8 cellular contexts compared by ENCODE assay signal in the genomic region with DNA sequence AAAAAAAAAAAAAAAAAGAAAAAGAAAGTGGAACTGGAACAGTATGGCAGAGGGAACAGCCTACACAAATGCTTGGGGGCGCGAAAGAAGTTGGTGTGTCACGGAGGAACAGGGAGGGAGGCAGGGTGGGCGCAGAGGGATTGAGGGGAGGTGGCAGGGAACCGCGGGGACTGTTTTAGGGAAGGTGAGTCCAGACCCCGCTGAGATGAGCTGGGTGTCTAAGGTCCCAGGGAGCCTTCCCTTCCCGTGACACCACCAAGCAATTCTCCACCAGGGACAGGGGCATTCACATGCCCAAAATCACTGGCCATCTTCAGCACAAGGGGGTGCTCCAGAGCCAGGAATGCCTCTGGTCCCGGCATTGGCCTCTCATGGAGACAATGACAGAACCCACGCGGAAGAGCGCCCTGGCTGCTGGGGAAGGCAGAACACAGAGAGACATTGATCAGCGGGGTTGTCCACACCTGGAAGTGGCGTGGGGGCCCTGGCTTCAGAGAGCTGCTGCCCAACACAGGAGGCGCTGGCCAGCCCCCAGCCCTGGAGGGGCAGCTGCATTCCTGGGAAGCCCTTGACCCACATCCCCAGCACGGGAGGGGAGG.
DNase-seq lines count a peak whose midpoint lies in the region; ATAC-seq and TF ChIP-seq lines count a peak whose summit lies in the region.

No MANE protein-coding gene starts in this region.

- peak overlapping the region; percentile 7 for H3K4me3 Mint-ChIP-seq in activated naive CD4-positive, alpha-beta T cell treated with anti-CD3 and anti-CD28 coated beads, Interleukin-2, amount 50 U/mL, for 24 hours

- peaks cover 11% of the 10 kb centered on the region for H3K36me3 Mint-ChIP-seq in activated naive CD4-positive, alpha-beta T cell treated with anti-CD3 and anti-CD28 coated beads, Interleukin-2, amount 50 U/mL, for 24 hours

- peak; percentile 61 for TF ChIP-seq CTCF in AG09319 (IDR thresholded peaks at IDR 0.05; ENCODE audit: low read depth, low read length)
- peak; percentile 57 for TF ChIP-seq CTCF in GM10266 (IDR thresholded peaks at IDR 0.05; ENCODE audit: control insufficient read depth, insufficient read depth, low read depth, missing control alignments)
- TF ChIP-seq CTCF in parathyroid adenoma (IDR thresholded peaks at IDR 0.05): peak; percentile 38

- H3K9me3 ChIP-seq in parathyroid adenoma (ENCODE audit: control insufficient read depth, low read length): no peaks in the 10 kb centered on the region

- no peak overlapping the region for H3K4me2 ChIP-seq in parathyroid adenoma (ENCODE audit: low read length)

- H3K27ac Mint-ChIP-seq in activated naive CD4-positive, alpha-beta T cell treated with anti-CD3 and anti-CD28 coated beads, Interleukin-2, amount 50 U/mL, for 24 hours: peak overlapping the region; percentile 87

- H3K9me3 Mint-ChIP-seq in activated naive CD4-positive, alpha-beta T cell treated with anti-CD3 and anti-CD28 coated beads, Interleukin-2, amount 50 U/mL, for 24 hours: no peaks in the 10 kb centered on the region

- H3K4me1 ChIP-seq in parathyroid adenoma: peaks cover 16% of the 10 kb centered on the region

- no peak overlapping the region for H3K4me3 ChIP-seq in parathyroid adenoma (ENCODE audit: low read depth, low read length)

- DNase-seq in AG09319 (ENCODE audit: extremely low read depth, low read depth): no peak
- peak; percentile 78 for DNase-seq in GM10266 (ENCODE audit: extremely low spot score)
- peak; percentile 46 for DNase-seq in NCI-H2196 treated with DMSO at 0.1 percent for 48 hours (lab: John Stamatoyannopoulos, UW; ENCODE audit: unreplicated experiment)
- DNase-seq in globus pallidus (ENCODE audit: low spot score): peak; percentile 73

- H3K27ac ChIP-seq in parathyroid adenoma: no peak overlapping the region

- peaks cover 25% of the 10 kb centered on the region for H3K4me1 Mint-ChIP-seq in activated naive CD4-positive, alpha-beta T cell treated with anti-CD3 and anti-CD28 coated beads, Interleukin-2, amount 50 U/mL, for 24 hours

- H3K9ac ChIP-seq in parathyroid adenoma: no peak overlapping the region

- ATAC-seq in HG03378 (IDR thresholded peaks at IDR 0.05; ENCODE audit: unreplicated experiment) (no peak), GM18873 (IDR thresholded peaks at IDR 0.05; ENCODE audit: low FRiP score, unreplicated experiment) (no peak)

- peaks cover 22% of the 10 kb centered on the region for H3K79me2 ChIP-seq in parathyroid adenoma

- H3K27me3 ChIP-seq in parathyroid adenoma (ENCODE audit: control insufficient read depth, insufficient read depth, low read length): no peaks in the 10 kb centered on the region

- H3K27me3 Mint-ChIP-seq in activated naive CD4-positive, alpha-beta T cell treated with anti-CD3 and anti-CD28 coated beads, Interleukin-2, amount 50 U/mL, for 24 hours: no peaks in the 10 kb centered on the region

- no peaks in the 10 kb centered on the region for H3K36me3 ChIP-seq in parathyroid adenoma (ENCODE audit: control insufficient read depth, insufficient read depth, low read length)

- no peak overlapping the region for H2AFZ ChIP-seq in parathyroid adenoma
